12 cellular contexts compared by ENCODE assay signal in the genomic region with DNA sequence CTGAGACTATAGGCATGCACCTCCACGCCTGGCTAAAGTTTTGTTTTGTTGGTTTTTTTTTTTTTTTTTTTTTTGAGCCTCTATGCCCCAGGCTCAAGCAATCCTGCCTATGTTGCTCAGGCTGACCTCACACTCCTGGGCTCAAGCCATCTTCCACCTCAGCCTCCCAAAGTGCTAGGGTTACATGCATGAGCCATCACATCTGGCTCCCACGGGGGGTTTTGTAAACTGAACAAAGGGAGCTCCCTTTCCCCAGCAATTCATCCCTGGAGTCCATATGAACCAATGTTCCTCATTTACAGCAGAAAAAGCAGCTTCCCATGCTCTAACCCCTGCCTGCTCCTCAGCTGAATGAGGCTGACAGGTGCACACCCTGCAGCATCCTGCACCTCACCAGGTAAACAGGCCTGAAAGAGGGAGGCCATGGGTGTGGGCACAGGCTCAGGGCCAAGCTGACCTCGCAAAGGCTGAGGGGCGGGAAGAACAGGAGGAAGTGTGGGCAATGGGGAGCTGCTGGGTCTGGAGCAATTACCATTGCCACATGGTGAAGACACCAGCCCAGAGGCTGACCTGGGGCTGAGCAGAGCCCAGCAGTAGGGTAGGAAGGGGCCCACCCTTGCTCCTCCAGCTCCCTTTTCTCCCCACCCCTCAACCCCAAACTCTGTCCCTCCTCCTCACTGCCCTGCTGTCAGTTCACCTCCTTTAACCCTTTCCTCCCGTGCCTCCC. TPM values are rescaled to one million over a fixed set of nuclear protein-coding genes. Genes with fewer than 3 reads are reported as not detected.
DNase-seq lines count a peak whose midpoint lies in the region; ATAC-seq, FAIRE-seq and TF ChIP-seq lines count a peak whose summit lies in the region.
"Had no signal": no experiment of that assay in that cellular context is flagged by ENCODE, and none has a peak within 500 bp of the region (broad histone marks: within the 10 kb centered on the region; RNA-seq: fewer than 3 reads in every experiment).

No MANE protein-coding gene starts in this region.

- H3K4ac ChIP-seq in neuronal stem cell (ENCODE audit: low read length): no peak overlapping the region

- no peak for TF ChIP-seq RAD21 in K562 (CRISPR knock-in tag; conservative IDR thresholded peaks at IDR 0.05 in 1 of 2, IDR thresholded peaks at IDR 0.05 in 1 of 2)

- POLR2A ChIA-PET in K562 (lab: Yijun Ruan, JAX): interaction anchor here (0.6 to 1.5 kb wide), 4 partner anchors 9 to 52 kb away, joined by 3 to 5 read pairs (median 4); no protein-coding TSS in a partner anchor

- peak overlapping the region; percentile 91 for H3K18ac ChIP-seq in neuronal stem cell (ENCODE audit: low read length)

- peak overlapping the region; percentile 98 for H4K91ac ChIP-seq in neuronal stem cell (ENCODE audit: low read depth, low read length, poor library complexity)

- H2AFZ ChIP-seq in K562 (ENCODE audit: low read depth, low read length) (no peak overlapping the region), neuronal stem cell (ENCODE audit: low read length) (no peak overlapping the region)

- H3K4me1 ChIP-seq in K562 (replicated peaks in 1 of 2; ENCODE audit: control insufficient read depth in 2 of 2, insufficient read depth in 2 of 2, low read length in 2 of 2) (peaks cover 0 to 4% of the 10 kb centered on the region in 2 experiments; a peak in 1 of 5 replicates), neuronal stem cell (ENCODE audit: control insufficient read depth in 2 of 2, insufficient read depth in 1 of 2, low read depth in 1 of 2, low read length in 2 of 2) (peaks cover 0 to 5% of the 10 kb centered on the region in 2 donors)

- no peaks in the 10 kb centered on the region for H3K79me2 ChIP-seq in K562 (ENCODE audit: control insufficient read depth, insufficient read depth, low read length)

- peak; percentile 70 for DNase-seq in ELR (ENCODE audit: low read depth)
- peak; percentile 29 for DNase-seq in MV-4-11 (lab: John Stamatoyannopoulos, UW)
- DNase-seq in K562 (ENCODE audit: extremely low read depth in 1 of 4, low spot score in 3 of 4): no peak
- DNase-seq in neuronal stem cell (ENCODE audit: low spot score): no peak
- no peak for DNase-seq in AG08396 (ENCODE audit: low spot score)
- DNase-seq in NCI-H510A treated with DMSO at 0.1 percent for 48 hours (lab: John Stamatoyannopoulos, UW): no peak
- no peak for DNase-seq in T-helper 1 cell
- DNase-seq: glutamatergic neuron; NCI-H1092; stimulated activated CD4-positive, alpha-beta T cell treated with anti-CD3 and anti-CD28 coated beads, Interleukin-4, amount 100 ng/mL, for 24 hours; WERI-Rb-1 had no signal

- no peak for TF ChIP-seq POLR2A in K562 (conservative IDR thresholded peaks at IDR 0.05)

- BruUV-seq in K562 (replicated peaks; lab: Mats Ljungman, UMichigan): no TSS peak

- H3K4me2 ChIP-seq in K562 (ENCODE audit: insufficient read depth, low read length): no peak overlapping the region
- H3K4me2 ChIP-seq in neuronal stem cell (ENCODE audit: insufficient read depth, low read length, poor library complexity, severe bottlenecking): no peak overlapping the region

- TF ChIP-seq EP300 in K562 (IDR thresholded peaks at IDR 0.05; ENCODE audit: low read length): no peak

- peak overlapping the region in 1 of 2 experiments; percentile 74; a peak in 2 of 4 replicates for H3K9ac ChIP-seq in K562 (ENCODE audit: insufficient read depth in 1 of 2, low read depth in 2 of 2, low read length in 2 of 2)
- H3K9ac ChIP-seq in neuronal stem cell (ENCODE audit: low read depth, low read length, poor library complexity): no peak overlapping the region

- H3K4me3 ChIP-seq in K562 (no peak overlapping the region), neuronal stem cell (ENCODE audit: low read length in 2 of 2) (no peak overlapping the region)

- H3K79me1 ChIP-seq in neuronal stem cell (ENCODE audit: low read depth, low read length): no peaks in the 10 kb centered on the region

- no peak overlapping the region for H3K14ac ChIP-seq in neuronal stem cell (ENCODE audit: low read length)

- H3K27ac ChIP-seq in K562 (ENCODE audit: extremely low read depth, low read depth, low read length) (no peak overlapping the region), neuronal stem cell (replicated peaks; ENCODE audit: low read length) (no peak overlapping the region)
- H3K27ac ChIP-seq: WERI-Rb-1 had no signal

- peak overlapping the region; percentile 77 for H2BK5ac ChIP-seq in neuronal stem cell (ENCODE audit: low read length)

- H3K9me1 ChIP-seq in K562 (ENCODE audit: control insufficient read depth, insufficient read depth, low read length): no peaks in the 10 kb centered on the region

- peak overlapping the region; percentile 95 for H2BK12ac ChIP-seq in neuronal stem cell (ENCODE audit: low read length)

- H3K36me3 ChIP-seq in K562 (ENCODE audit: control insufficient read depth, insufficient read depth, low read length) (no peaks in the 10 kb centered on the region), neuronal stem cell (replicated peaks in 1 of 2; ENCODE audit: control insufficient read depth in 2 of 2, insufficient read depth in 2 of 2, low read length in 2 of 2) (no peaks in the 10 kb centered on the region)
- H3K36me3 ChIP-seq: WERI-Rb-1 had no signal

- H3K9me3 ChIP-seq in K562 (replicated peaks; ENCODE audit: control insufficient read depth, insufficient read depth, low read depth, low read length) (no peaks in the 10 kb centered on the region), neuronal stem cell (replicated peaks in 1 of 2; ENCODE audit: control insufficient read depth in 2 of 2, insufficient read depth in 1 of 2, low read depth in 1 of 2, low read length in 2 of 2) (no peaks in the 10 kb centered on the region)

- H2BK15ac ChIP-seq in neuronal stem cell (ENCODE audit: low read length): no peak overlapping the region

- H4K20me1 ChIP-seq in K562 (replicated peaks; ENCODE audit: control insufficient read depth, insufficient read depth, low read length): no peaks in the 10 kb centered on the region

- FAIRE-seq in K562 (lab: Jason Lieb, UNC): no peak

- peak overlapping the region; percentile 96 for H4K8ac ChIP-seq in neuronal stem cell (ENCODE audit: low read depth, low read length)

- H3K23ac ChIP-seq in neuronal stem cell (ENCODE audit: low read depth, low read length, poor library complexity): peak overlapping the region; percentile 89

- ATAC-seq in K562 (peak; percentile 37; the same call in 2 of the 3 replicates), HG03469 (IDR thresholded peaks at IDR 0.05; ENCODE audit: unreplicated experiment) (no peak)

- H2BK120ac ChIP-seq in neuronal stem cell (ENCODE audit: low read depth, low read length): no peak overlapping the region

- intact Hi-C loops in K562 (cut with micrococcal nuclease): no loop called here

- TF ChIP-seq CTCF in K562 (IDR thresholded peaks at IDR 0.05 in 2 of 3, conservative IDR thresholded peaks at IDR 0.05 in 1 of 3; ENCODE audit: insufficient read depth in 2 of 3, low read depth in 1 of 3, low read length in 3 of 3): no peak

- in situ Hi-C loops in K562 (cut with MboI): no loop called here

- CTCF ChIA-PET in K562 (lab: Yijun Ruan, JAX; ENCODE audit: low intra/inter-chr PET ratio): no interaction called here

- H3K27me3 ChIP-seq in K562 (ENCODE audit: control insufficient read depth in 2 of 2, insufficient read depth in 2 of 2, low read length in 2 of 2): no peaks in the 10 kb centered on the region
- H3K27me3 ChIP-seq in neuronal stem cell (ENCODE audit: control insufficient read depth in 3 of 3, insufficient read depth in 3 of 3, low read depth in 1 of 3, low read length in 3 of 3): no peaks in the 10 kb centered on the region

- H2AK5ac ChIP-seq in neuronal stem cell (ENCODE audit: low read depth, low read length): peak overlapping the region; percentile 68

- 5% methylated on average over 4 of the region's 5 CpGs for WGBS in K562 (ENCODE audit: insufficient coverage, low coverage, missing lambda C conversion rate)
- no CpG with 5 or more reads among the region's 5 CpGs for WGBS in neuronal stem cell (ENCODE audit: extremely low coverage in 2 of 2, insufficient read length in 2 of 2, insufficient replicate concordance in 1 of 2), 2 donors

TF ChIP-seq in K562, 482 proteins besides CTCF, POLR2A, EP300 and RAD21 (continues in another document):
- no peak for TF ChIP-seq POLR2H (tag; IDR thresholded peaks at IDR 0.05; ENCODE audit: low read depth)
- TF ChIP-seq ZFPM2 (CRISPR knock-in tag; IDR thresholded peaks at IDR 0.05): no peak

RNA-seq across cellular contexts. Expression of a gene that starts 58.2 kb away (rescaled TPM):
- 33.6 and 46.2 TPM in 2 replicates for total RNA-seq in K562 (2011; cell fraction: chromatin; rRNA removed; ENCODE audit: low replicate concordance)
- total RNA-seq in K562 (2011; cell fraction: nucleolus; rRNA removed): 20.1 and 26.2 TPM in 2 replicates
- 44.1 and 71.1 TPM in 2 replicates for total RNA-seq in K562 (2011; cell fraction: nucleoplasm; rRNA removed)
- total RNA-seq in K562 (2014; rRNA removed): 52.7 and 61.3 TPM in 2 replicates
- total RNA-seq in K562 (2014; rRNA removed; fragmentation: Illumina TruSeq; extraction: Trizol): 66.9 and 72.6 TPM in 2 replicates
- total RNA-seq in K562 (2015; rRNA removed; fragmentation: Illumina TruSeq; extraction: Trizol): 41.5 and 44.0 TPM in 2 replicates
- 54.1 and 64.5 TPM in 2 replicates for total RNA-seq in K562 (2021)
- polyA plus RNA-seq in K562 (2011; rRNA removed): 97.5 and 115 TPM in 2 replicates
- 81.1 and 84.6 TPM in 2 replicates for polyA plus RNA-seq in K562 (2011; cell fraction: cytosol; rRNA removed)
- polyA plus RNA-seq in K562 (2011; cell fraction: nucleus; rRNA removed): 33.5 and 56.4 TPM in 2 replicates
- 49.0 and 111 TPM in 2 replicates for polyA plus RNA-seq in K562 (2012)
- polyA plus RNA-seq in K562 (2014; fragmentation: Illumina TruSeq; extraction: Trizol): 67.9 and 74.2 TPM in 2 replicates
- 100 to 1,000 TPM; 256 to 259 TPM for polyA plus RNA-seq in K562 (2014; fragmentation: Nextera tagmentation; extraction: Ambion mirVana)
- polyA plus RNA-seq in K562 (2014; rRNA removed): 119 and 128 TPM in 2 replicates
- polyA minus RNA-seq in K562 (2011; rRNA and poly(A)+ RNA removed): 25.3 and 26.9 TPM in 2 replicates
- 8.0 and 9.1 TPM in 2 replicates for polyA minus RNA-seq in K562 (2011; cell fraction: cytosol; rRNA and poly(A)+ RNA removed)
- polyA minus RNA-seq in K562 (2011; cell fraction: nucleus; rRNA and poly(A)+ RNA removed): 8.5 and 14.8 TPM in 2 replicates
- polyA plus RNA-seq in neuronal stem cell (2013, experiment 1 of 2): 116 TPM
- polyA plus RNA-seq in neuronal stem cell (2013, experiment 2 of 2): 120 TPM

Comparison
In these comparisons a context has a peak if more than half of its experiments do, and no peak if none do; other contexts are left out.
1. DNase-seq: peak in ELR (single experiment) and MV-4-11 (single experiment); none in K562 (0 of 4), neuronal stem cell (single experiment), AG08396 (single experiment), NCI-H510A treated with DMSO at 0.1 percent for 48 hours (single experiment) and T-helper 1 cell (0 of 5).